1 cellular context compared by ENCODE assay signal in genomic region chr7:138001529-138002095, GRCh38.
TF ChIP-seq lines count a peak whose summit lies in the region.

CREB3L2 (minus strand) TSS chr7:138002086; CDS start chr7:138001705, 381 bp downstream.

TF ChIP-seq in HepG2, 621 proteins besides CTCF, POLR2A, EP300 and RAD21 (continued from another document and continues in another):
- 0 out of 2 replicates have a peak, but pooled peaks have one; percentile 19 for TF ChIP-seq CBFB (CRISPR knock-in tag; IDR thresholded peaks at IDR 0.05)
- no peak for TF ChIP-seq ATM (IDR thresholded peaks at IDR 0.05; ENCODE audit: borderline replicate concordance)
- TF ChIP-seq PBX2 (CRISPR knock-in tag; IDR thresholded peaks at IDR 0.05) = no peak
- no peak; the same call in 1 of the 2 replicates for TF ChIP-seq SP4 (CRISPR knock-in tag; IDR thresholded peaks at IDR 0.05)
- peak; percentile 28; the same call in 1 of the 2 replicates for TF ChIP-seq NR2F2 (IDR thresholded peaks at IDR 0.05; ENCODE audit: borderline replicate concordance, low read depth)
- TF ChIP-seq ZNF839 (CRISPR knock-in tag; IDR thresholded peaks at IDR 0.05; ENCODE audit: borderline replicate concordance) = peak; percentile 81
- no peak for TF ChIP-seq NCOA5 (CRISPR knock-in tag; IDR thresholded peaks at IDR 0.05)
- no peak for TF ChIP-seq FOXA3 (CRISPR knock-in tag; IDR thresholded peaks at IDR 0.05)
- TF ChIP-seq HNF1A (IDR thresholded peaks at IDR 0.05; ENCODE audit: low read depth) = no peak
- TF ChIP-seq HNF1A (CRISPR knock-in tag; IDR thresholded peaks at IDR 0.05; ENCODE audit: borderline replicate concordance) = peak; percentile 37; the same call in 1 of the 2 replicates
- peak; percentile 87 for TF ChIP-seq POLR2AphosphoS5 (IDR thresholded peaks at IDR 0.05; ENCODE audit: low read depth, low read length)
- no peak for TF ChIP-seq PTBP1 (IDR thresholded peaks at IDR 0.05; ENCODE audit: low read depth, low read length, poor library complexity, severe bottlenecking)
- TF ChIP-seq NKX3-1 (CRISPR knock-in tag; IDR thresholded peaks at IDR 0.05) = no peak
- TF ChIP-seq ZFAT (CRISPR knock-in tag; conservative IDR thresholded peaks at IDR 0.05) = no peak
- TF ChIP-seq ZNF414 (CRISPR knock-in tag; IDR thresholded peaks at IDR 0.05) = no peak
- no peak for TF ChIP-seq SP5 (CRISPR knock-in tag; IDR thresholded peaks at IDR 0.05; ENCODE audit: borderline replicate concordance, low read depth)
- no peak for TF ChIP-seq ZNF205 (CRISPR knock-in tag; IDR thresholded peaks at IDR 0.05)
- no peak for TF ChIP-seq NFKB2 (CRISPR knock-in tag; IDR thresholded peaks at IDR 0.05; ENCODE audit: borderline replicate concordance)
- TF ChIP-seq AKNA (CRISPR knock-in tag; IDR thresholded peaks at IDR 0.05; ENCODE audit: borderline replicate concordance) = no peak
- TF ChIP-seq SNAPC2 (CRISPR knock-in tag; IDR thresholded peaks at IDR 0.05) = no peak
- no peak for TF ChIP-seq ZNF335 (CRISPR knock-in tag; IDR thresholded peaks at IDR 0.05)
- no peak for TF ChIP-seq ZNF124 (CRISPR knock-in tag; IDR thresholded peaks at IDR 0.05)
- peak; percentile 24; the same call in 1 of the 2 replicates for TF ChIP-seq ZXDC (CRISPR knock-in tag; IDR thresholded peaks at IDR 0.05)
- TF ChIP-seq ZBTB43 (CRISPR knock-in tag; conservative IDR thresholded peaks at IDR 0.05) = peak; percentile 59
- no peak for TF ChIP-seq PATZ1 (CRISPR knock-in tag; IDR thresholded peaks at IDR 0.05)
- TF ChIP-seq RXRB (CRISPR knock-in tag; IDR thresholded peaks at IDR 0.05; ENCODE audit: borderline replicate concordance) = no peak
- no peak for TF ChIP-seq MAFK (conservative IDR thresholded peaks at IDR 0.05 in 1 of 2, IDR thresholded peaks at IDR 0.05 in 1 of 2; ENCODE audit: low read length in 2 of 2)
- TF ChIP-seq SIN3B (IDR thresholded peaks at IDR 0.05; ENCODE audit: low read length) = no peak
- TF ChIP-seq HOXD1 (CRISPR knock-in tag; IDR thresholded peaks at IDR 0.05) = no peak
- TF ChIP-seq ZNF546 (CRISPR knock-in tag; conservative IDR thresholded peaks at IDR 0.05) = no peak
- peak; percentile 73 for TF ChIP-seq ZFY (CRISPR knock-in tag; IDR thresholded peaks at IDR 0.05)
- no peak for TF ChIP-seq ZNF562 (CRISPR knock-in tag; IDR thresholded peaks at IDR 0.05; ENCODE audit: borderline replicate concordance)
- TF ChIP-seq ZNF260 (CRISPR knock-in tag; IDR thresholded peaks at IDR 0.05; ENCODE audit: borderline replicate concordance, low read depth) = no peak
- TF ChIP-seq NPAS2 (CRISPR knock-in tag; IDR thresholded peaks at IDR 0.05; ENCODE audit: borderline replicate concordance) = no peak
- TF ChIP-seq ISL2 (CRISPR knock-in tag; IDR thresholded peaks at IDR 0.05) = no peak
- TF ChIP-seq ZNF234 (CRISPR knock-in tag; conservative IDR thresholded peaks at IDR 0.05) = no peak
- no peak for TF ChIP-seq ISX (CRISPR knock-in tag; conservative IDR thresholded peaks at IDR 0.05)
- peak; percentile 47; the same call in 1 of the 2 replicates for TF ChIP-seq SALL2 (CRISPR knock-in tag; IDR thresholded peaks at IDR 0.05)
- TF ChIP-seq PAF1 (CRISPR knock-in tag; IDR thresholded peaks at IDR 0.05) = no peak
- no peak for TF ChIP-seq RNF219 (CRISPR knock-in tag; IDR thresholded peaks at IDR 0.05)
- no peak for TF ChIP-seq TBP (CRISPR knock-in tag; IDR thresholded peaks at IDR 0.05)
- TF ChIP-seq ZGPAT (CRISPR knock-in tag; IDR thresholded peaks at IDR 0.05) = no peak; the same call in 1 of the 2 replicates
- TF ChIP-seq POLR2G (IDR thresholded peaks at IDR 0.05; ENCODE audit: low read depth, low read length) = peak; percentile 83
